11 cellular contexts compared by ENCODE assay signal in the genomic region with DNA sequence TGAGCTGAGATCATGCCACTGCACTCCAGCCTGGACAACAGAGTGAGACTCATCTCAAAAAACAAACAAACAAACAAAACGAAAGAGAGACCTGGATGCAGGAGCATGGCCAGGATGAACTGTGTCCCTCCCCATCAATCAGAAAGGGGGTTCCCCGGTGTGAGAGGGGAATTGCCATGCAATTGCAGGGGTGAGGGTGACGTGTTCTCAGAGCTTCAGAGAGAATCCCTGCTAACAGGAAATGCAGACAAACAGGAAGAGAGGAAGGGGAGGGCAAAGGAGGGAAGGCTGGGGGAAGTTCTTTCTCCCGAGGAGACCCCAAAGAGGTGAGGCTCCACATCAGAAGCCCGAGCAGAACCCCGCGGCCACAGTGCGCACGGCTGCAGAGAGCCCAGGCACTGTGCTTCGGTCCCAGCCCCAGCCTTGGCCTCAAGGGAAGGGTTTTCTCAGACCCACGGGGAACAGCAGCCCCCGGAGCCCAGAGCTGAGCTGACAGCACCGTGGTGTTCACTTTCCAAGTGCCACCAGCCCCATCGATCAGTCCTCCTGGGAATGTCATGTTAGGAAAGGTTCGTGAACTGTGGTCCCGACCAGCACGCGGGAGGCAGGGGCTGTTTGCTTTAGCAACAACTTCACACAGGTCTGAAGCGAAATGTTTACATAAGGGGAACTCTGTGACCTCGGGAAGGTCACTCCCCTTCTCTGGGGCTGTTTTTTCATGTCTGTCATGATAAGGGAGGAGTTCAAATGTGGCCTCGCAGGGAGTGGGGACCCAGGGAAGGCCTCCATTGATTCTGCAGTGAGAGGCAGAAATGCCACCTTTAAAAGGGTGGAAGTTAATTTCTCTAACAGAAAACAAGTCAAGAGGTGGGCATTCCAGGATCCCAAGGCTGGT.
DNase-seq lines count a peak whose midpoint lies in the region; ATAC-seq and TF ChIP-seq lines count a peak whose summit lies in the region.
"Had no signal": no experiment of that assay in that cellular context is flagged by ENCODE, and none has a peak within 500 bp of the region (broad histone marks: within the 10 kb centered on the region; RNA-seq: fewer than 3 reads in every experiment).

No MANE protein-coding gene starts in this region.

- TF ChIP-seq EP300 in upper lobe of left lung (IDR thresholded peaks at IDR 0.05) = no peak

- TF ChIP-seq POLR2A in upper lobe of left lung (IDR thresholded peaks at IDR 0.05) = no peak

- no peak overlapping the region for H3K4me2 ChIP-seq in PC-3 (ENCODE audit: low read length)
- H3K4me2 ChIP-seq: PC-9 had no signal

- CTCF ChIA-PET in PC-3 (lab: Charles Lee) = no interaction called here

- H3K27me3 ChIP-seq in left ventricle myocardium inferior (ENCODE audit: low read depth) (peaks cover 63% of the 10 kb centered on the region), PC-3 (ENCODE audit: low read length) (no peaks in the 10 kb centered on the region), upper lobe of left lung (no peaks in the 10 kb centered on the region)

- H3K36me3 ChIP-seq in left ventricle myocardium inferior = no peaks in the 10 kb centered on the region
- H3K36me3 ChIP-seq in PC-3 (ENCODE audit: low read depth, low read length) = no peaks in the 10 kb centered on the region
- H3K36me3 ChIP-seq in upper lobe of left lung = no peaks in the 10 kb centered on the region

- BruUV-seq in PC-3 (replicated peaks; lab: Mats Ljungman, UMichigan) = no TSS peak

- no peaks in the 10 kb centered on the region for H3F3A ChIP-seq in PC-3 (ENCODE audit: low read length, unreplicated experiment)

- 22 to 27% methylated on average over 16 to 21 of the region's 21 CpGs for WGBS in upper lobe of left lung, 2 donors

- POLR2A ChIA-PET in PC-3 (lab: Charles Lee; ENCODE audit: unreplicated experiment) = no interaction called here

- DNase-seq in left ventricle myocardium inferior = no peak
- no peak for DNase-seq in left cardiac atrium
- no peak for DNase-seq in PC-3
- peak; percentile 95 for DNase-seq in left lobe of liver (ENCODE audit: low spot score)
- no peak for DNase-seq in upper lobe of left lung
- DNase-seq in NCI-H1105 (lab: John Stamatoyannopoulos, UW) = no peak
- DNase-seq in NCI-H446 (lab: John Stamatoyannopoulos, UW) = no peak
- DNase-seq: DMS79 treated with DMSO at 0.1 percent for 48 hours, PC-9, SW 1271 had no signal

- no peaks in the 10 kb centered on the region for H3K9me2 ChIP-seq in PC-3 (replicated peaks; ENCODE audit: low read length)

- ATAC-seq in left cardiac atrium = no peak
- ATAC-seq in PC-3 = no peak
- ATAC-seq in left lobe of liver = peak; percentile 67
- no peak for ATAC-seq in upper lobe of left lung (ENCODE audit: low FRiP score in 2 of 2)
- ATAC-seq in GM19467 (IDR thresholded peaks at IDR 0.05; ENCODE audit: unreplicated experiment) = no peak

- peak overlapping the region; percentile 75 for H3K27ac ChIP-seq in left ventricle myocardium inferior (replicated peaks)
- no peak overlapping the region for H3K27ac ChIP-seq in PC-3 (ENCODE audit: low read length)
- H3K27ac ChIP-seq in upper lobe of left lung = peak overlapping the region in 3 of 4 donors; percentile 1 to 72 (median 26)
- H3K27ac ChIP-seq: PC-9 had no signal

- intact Hi-C loops in left ventricle myocardium inferior (cut with micrococcal nuclease) = no loop called here
- intact Hi-C loops in left cardiac atrium (cut with DNase I) = no loop called here
- intact Hi-C loops in PC-3 (cut with micrococcal nuclease) = no loop called here

- H3K4me3 ChIP-seq in left ventricle myocardium inferior = no peak overlapping the region
- H3K4me3 ChIP-seq in PC-3 (ENCODE audit: low read length) = no peak overlapping the region
- no peak overlapping the region for H3K4me3 ChIP-seq in upper lobe of left lung
- H3K4me3 ChIP-seq: PC-9 had no signal

- peak overlapping the region; percentile 9; the same call in 1 of the 2 replicates for H2AFZ ChIP-seq in PC-3 (ENCODE audit: low read length)
- H2AFZ ChIP-seq: PC-9 had no signal

- TF ChIP-seq CTCF in left ventricle myocardium inferior (IDR thresholded peaks at IDR 0.05; ENCODE audit: borderline replicate concordance) (no peak), PC-3 (conservative IDR thresholded peaks at IDR 0.05; ENCODE audit: low read depth, low read length) (no peak), upper lobe of left lung (IDR thresholded peaks at IDR 0.05) (no peak)

- H3K79me2 ChIP-seq in PC-3 (ENCODE audit: low read length) = no peaks in the 10 kb centered on the region

- H3K4me1 ChIP-seq in left ventricle myocardium inferior = no peaks in the 10 kb centered on the region
- peaks cover 12% of the 10 kb centered on the region; the same call in 1 of the 2 replicates for H3K4me1 ChIP-seq in PC-3 (ENCODE audit: insufficient read depth, low read length)
- H3K4me1 ChIP-seq in upper lobe of left lung = peaks cover 0 to 10% (median 6%) of the 10 kb centered on the region in 4 donors

- no peaks in the 10 kb centered on the region for H4K20me1 ChIP-seq in PC-3 (ENCODE audit: low read length)

- H3K9me3 ChIP-seq in left ventricle myocardium inferior (replicated peaks) (no peaks in the 10 kb centered on the region), PC-3 (ENCODE audit: low read length) (no peaks in the 10 kb centered on the region), upper lobe of left lung (no peaks in the 10 kb centered on the region)

- H3K9ac ChIP-seq in PC-3 (ENCODE audit: low read length) = no peak overlapping the region
